10 cellular contexts compared by ENCODE assay signal in the genomic region with DNA sequence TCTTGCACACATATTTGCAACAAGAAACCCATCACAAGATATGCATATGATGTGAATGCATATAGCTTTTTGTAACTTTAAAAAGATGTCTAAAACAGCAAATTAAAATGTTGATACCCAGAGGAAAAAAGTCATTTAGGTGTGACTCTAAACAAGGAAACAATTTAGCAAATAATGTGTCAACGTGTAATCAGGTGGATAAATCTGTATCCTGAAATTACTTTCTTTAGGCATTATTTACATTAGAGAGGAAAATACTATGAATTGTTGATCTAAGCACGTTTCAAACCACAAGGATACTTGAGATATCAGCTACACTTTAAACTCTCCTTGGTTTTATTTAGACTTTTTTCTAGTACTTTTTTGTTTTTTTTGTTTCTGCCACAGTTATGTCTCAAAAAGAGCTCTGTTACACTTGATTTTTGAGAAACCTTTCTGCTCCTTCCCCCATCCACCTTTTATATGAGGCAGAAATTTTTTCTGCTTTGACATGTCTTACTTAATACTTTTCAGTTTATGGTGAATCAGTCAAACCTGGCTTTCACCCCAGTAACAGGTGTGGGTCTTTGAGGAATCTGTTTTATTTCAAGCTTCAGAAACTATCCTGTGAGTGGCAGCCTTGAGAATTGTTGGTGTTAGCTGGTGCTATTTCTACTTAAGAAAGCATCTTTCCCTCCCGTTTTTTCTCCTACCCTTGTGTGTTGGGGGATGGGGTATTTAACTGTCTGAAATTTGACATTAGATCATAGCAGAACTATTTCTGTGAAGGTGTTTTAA. TPM values are rescaled to one million over a fixed set of nuclear protein-coding genes. Genes with fewer than 3 reads are reported as not detected.
DNase-seq lines count a peak whose midpoint lies in the region; ATAC-seq and TF ChIP-seq lines count a peak whose summit lies in the region.
"Had no signal": no experiment of that assay in that cellular context is flagged by ENCODE, and none has a peak within 500 bp of the region (broad histone marks: within the 10 kb centered on the region; RNA-seq: fewer than 3 reads in every experiment).

No MANE protein-coding gene starts in this region.

- H3K4me3 ChIP-seq in GM12864 (ENCODE audit: low read depth, low read length) (peak overlapping the region; percentile 81), Karpas-422 (ENCODE audit: low read length) (peak overlapping the region; percentile 50; the same call in 1 of the 2 replicates), duodenal mucosa (ENCODE audit: low read depth in 1 of 2, low read length in 2 of 2) (peak overlapping the region; percentile 79 to 85), osteoblast (ENCODE audit: insufficient read depth, low read length) (no peak overlapping the region)

- H2AFZ ChIP-seq in Karpas-422 (ENCODE audit: low read length), result no peak overlapping the region
- no peak overlapping the region for H2AFZ ChIP-seq in osteoblast (ENCODE audit: low read length)

- no peaks in the 10 kb centered on the region for H3K79me2 ChIP-seq in Karpas-422 (ENCODE audit: low read length)
- H3K79me2 ChIP-seq in osteoblast (ENCODE audit: insufficient read depth, low read length), result no peaks in the 10 kb centered on the region

- TF ChIP-seq CTCF in GM12864 (IDR thresholded peaks at IDR 0.05; ENCODE audit: low read depth, low read length, missing control alignments) (no peak), osteoblast (IDR thresholded peaks at IDR 0.05; ENCODE audit: extremely low read depth, low read depth, low read length) (no peak)

- no peak for ATAC-seq in HG02885 (IDR thresholded peaks at IDR 0.05; ENCODE audit: poor library complexity, unreplicated experiment)

- no peak overlapping the region for H3K9ac ChIP-seq in Karpas-422 (ENCODE audit: low read length)
- H3K9ac ChIP-seq in duodenal mucosa (ENCODE audit: low read depth in 1 of 2, low read length in 2 of 2), result peak overlapping the region in 1 of 2 donors; percentile 73

- H3K4me2 ChIP-seq in Karpas-422 (ENCODE audit: low read depth, low read length, poor library complexity, severe bottlenecking) (peak overlapping the region; percentile 56), osteoblast (ENCODE audit: insufficient read depth, low read length) (no peak overlapping the region)

- H3K4me1 ChIP-seq in Karpas-422 (ENCODE audit: low read length) (peaks cover 11% of the 10 kb centered on the region), duodenal mucosa (ENCODE audit: control insufficient read depth in 1 of 2, insufficient read depth in 2 of 2, low read length in 2 of 2) (peaks cover 0 to 7% of the 10 kb centered on the region in 2 donors), osteoblast (ENCODE audit: insufficient read depth, low read length) (no peaks in the 10 kb centered on the region)

- H3K27me3 ChIP-seq in Karpas-422 (ENCODE audit: low read length) (no peaks in the 10 kb centered on the region), duodenal mucosa (ENCODE audit: control insufficient read depth in 1 of 2, insufficient read depth in 2 of 2, low read length in 2 of 2) (no peaks in the 10 kb centered on the region), osteoblast (ENCODE audit: insufficient read depth, low read length) (peaks cover 69% of the 10 kb centered on the region)

- no peaks in the 10 kb centered on the region for H3K9me2 ChIP-seq in Karpas-422 (replicated peaks; ENCODE audit: insufficient read depth, low read length)

- no peak overlapping the region for H3K27ac ChIP-seq in Karpas-422 (ENCODE audit: low read length)
- H3K27ac ChIP-seq in duodenal mucosa (ENCODE audit: low read depth, low read length), result no peak overlapping the region
- no peak overlapping the region for H3K27ac ChIP-seq in osteoblast (ENCODE audit: low read depth, low read length)

- H3K9me3 ChIP-seq in Karpas-422 (ENCODE audit: low read length) (no peaks in the 10 kb centered on the region), duodenal mucosa (ENCODE audit: control insufficient read depth in 1 of 2, low read length in 2 of 2) (no peaks in the 10 kb centered on the region), osteoblast (ENCODE audit: low read depth, low read length) (no peaks in the 10 kb centered on the region)

- H4K20me1 ChIP-seq in Karpas-422 (ENCODE audit: insufficient read depth, low read depth, low read length), result no peaks in the 10 kb centered on the region
- H4K20me1 ChIP-seq in osteoblast (ENCODE audit: insufficient read depth, low read length), result no peaks in the 10 kb centered on the region

- no peak for DNase-seq in GM12864 (ENCODE audit: low read depth)
- DNase-seq in Karpas-422, result no peak
- peak; percentile 48 for DNase-seq in osteoblast (ENCODE audit: insufficient read length, low spot score, missing footprints)
- DNase-seq in A172 (ENCODE audit: low spot score), result no peak
- no peak for DNase-seq in activated T-cell treated with anti-CD3 and anti-CD28 coated beads for 4 hours
- no peak for DNase-seq in NCI-H2227 (lab: John Stamatoyannopoulos, UW; ENCODE audit: unreplicated experiment)
- DNase-seq: effector CD8-positive, alpha-beta T cell had no signal

- H3K36me3 ChIP-seq in Karpas-422 (ENCODE audit: insufficient read depth, low read length) (no peaks in the 10 kb centered on the region), duodenal mucosa (ENCODE audit: control insufficient read depth in 1 of 2, insufficient read depth in 2 of 2, low read length in 2 of 2) (peaks cover 0 to 4% of the 10 kb centered on the region in 2 donors), osteoblast (ENCODE audit: insufficient read depth, low read length) (no peaks in the 10 kb centered on the region)

RNA-seq across cellular contexts. Expression of a gene that starts 1.9 kb away (rescaled TPM):
- not detected in 2 replicates for total RNA-seq in Karpas-422 (2014; rRNA removed; shearing (Covaris generic); ENCODE audit: low replicate concordance)
- total RNA-seq in osteoblast, result 0.36 and 0.59 TPM in 2 replicates
- 0.29 TPM in 1 of 2 replicates, not detected in the other for total RNA-seq in A172 (2014; rRNA removed; shearing (Covaris generic))
- total RNA-seq: G401 had no signal
